Comparison of ENCODE assay signal across 8 cellular contexts in the genomic region with DNA sequence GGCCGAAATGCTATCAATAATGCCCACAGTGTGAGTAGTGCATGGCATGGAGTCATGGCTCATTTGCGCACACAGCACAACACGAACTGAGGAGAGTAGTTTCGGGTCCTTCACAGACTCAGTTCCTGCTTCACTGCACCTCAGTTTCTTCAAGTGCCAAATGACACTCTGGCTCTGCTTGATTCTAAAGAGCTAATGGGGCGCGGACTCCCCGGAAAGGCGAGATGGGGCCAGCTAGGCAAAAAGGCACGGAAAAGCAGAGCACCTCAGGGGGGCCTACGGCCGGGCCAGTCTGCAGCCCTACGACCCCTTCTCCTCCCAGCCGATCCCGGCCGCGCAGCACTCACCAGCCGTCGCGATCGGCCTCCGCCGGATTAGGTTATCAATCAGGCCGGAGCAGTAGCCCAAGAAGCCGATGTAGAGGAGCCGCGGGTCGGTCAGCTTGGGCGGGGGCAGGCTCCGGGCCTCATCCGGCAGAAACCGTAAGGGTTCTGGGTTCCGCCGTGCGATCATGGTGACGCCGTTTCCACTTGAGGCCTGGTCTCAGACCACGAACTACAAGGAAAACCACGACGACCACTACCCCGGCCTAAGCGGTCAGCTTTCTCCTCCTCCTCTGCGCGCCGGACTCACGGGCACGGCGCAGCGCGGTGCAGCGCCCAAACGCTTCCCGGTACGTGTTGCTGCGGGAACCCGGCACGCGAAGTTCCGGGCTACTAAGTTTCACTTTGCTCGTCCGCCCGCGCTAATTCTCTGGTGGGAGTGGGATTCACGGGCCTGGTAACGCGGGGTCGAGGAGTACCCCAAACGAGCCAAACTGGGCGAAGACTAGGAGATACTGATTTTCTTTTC. TPM values are rescaled to one million over a fixed set of nuclear protein-coding genes. Genes with fewer than 3 reads are reported as not detected.
A peak's percentile ranks its signal among the peaks of the same experiment; 100 is the strongest.
DNase-seq lines count a peak whose midpoint lies in the region; ATAC-seq and TF ChIP-seq lines count a peak whose summit lies in the region.

NDUFC2 (minus strand) TSS at position 631 of the 852 bp plus-strand sequence; CDS start at position 513, 118 bp downstream.

- POLR2A ChIA-PET in Caco-2 (lab: Charles Lee): interaction anchor here (0.5 to 1.9 kb wide), 5 partner anchors 11 to 413 kb away, joined by 3 to 12 read pairs (median 3); partner anchors contain the start of genes ALG8 and INTS4

- peak; percentile 84 for ATAC-seq in GM21381 (IDR thresholded peaks at IDR 0.05; ENCODE audit: unreplicated experiment)

- WGBS in esophagus, 2 donors: 0 to 1% methylated on average over 68 of the region's 68 CpGs

- H3K4me1 ChIP-seq in Caco-2: peaks cover 49% of the 10 kb centered on the region
- H3K4me1 ChIP-seq in HUES48 (ENCODE audit: control insufficient read depth, insufficient read depth, low read length): no peaks in the 10 kb centered on the region; the same call in 1 of the 2 replicates
- peaks cover 4 to 7% of the 10 kb centered on the region in 2 donors for H3K4me1 ChIP-seq in esophagus (ENCODE audit: control insufficient read depth in 2 of 2, insufficient read depth in 2 of 2, low read length in 1 of 2)
- peaks cover 13 to 14% of the 10 kb centered on the region in 2 donors for H3K4me1 ChIP-seq in mucosa of rectum (ENCODE audit: control insufficient read depth in 2 of 2, insufficient read depth in 2 of 2, low read length in 2 of 2)

- H3K9me3 Mint-ChIP-seq in Caco-2 (ENCODE audit: unreplicated experiment): peaks cover 13% of the 10 kb centered on the region
- no peaks in the 10 kb centered on the region for H3K9me3 Mint-ChIP-seq in activated T-cell treated with anti-CD3 and anti-CD28 coated beads, Interleukin-2, amount 50 U/mL, for 24 hours

- H3K9me3 ChIP-seq in Caco-2 (no peaks in the 10 kb centered on the region), HUES48 (ENCODE audit: control insufficient read depth, insufficient read depth, low read length) (no peaks in the 10 kb centered on the region), esophagus (ENCODE audit: control insufficient read depth in 2 of 2, insufficient read depth in 1 of 2, low read depth in 1 of 2, low read length in 1 of 2) (no peaks in the 10 kb centered on the region), mucosa of rectum (ENCODE audit: control insufficient read depth in 2 of 2, low read length in 2 of 2) (no peaks in the 10 kb centered on the region)

- no peak for TF ChIP-seq CTCF in Caco-2 (IDR thresholded peaks at IDR 0.05; ENCODE audit: insufficient read depth in 1 of 2, low read depth in 1 of 2, low read length in 1 of 2, severe bottlenecking in 1 of 2, unreplicated experiment in 1 of 2)

- H3K4me1 Mint-ChIP-seq in Caco-2 (ENCODE audit: low read depth, unreplicated experiment): peaks cover 37% of the 10 kb centered on the region
- H3K4me1 Mint-ChIP-seq in activated T-cell treated with anti-CD3 and anti-CD28 coated beads, Interleukin-2, amount 50 U/mL, for 24 hours (ENCODE audit: low read depth): peaks cover 53% of the 10 kb centered on the region

- peak within 1 kb of the TSS; percentile 88 for H3K27ac ChIP-seq in HUES48 (ENCODE audit: low read depth, low read length)
- H3K27ac ChIP-seq in esophagus (ENCODE audit: low read depth in 2 of 2, low read length in 1 of 2): peak within 1 kb of the TSS; percentile 89 to 90
- peak within 1 kb of the TSS; percentile 80 to 81 for H3K27ac ChIP-seq in mucosa of rectum (ENCODE audit: low read depth in 2 of 2, low read length in 2 of 2)

- intact Hi-C loops in Caco-2 (cut with micrococcal nuclease; ENCODE audit: unreplicated experiment): loop anchor here (1.0 to 5.0 kb wide), 5 partner anchors 11 to 108 kb away; partner anchors contain the start of genes ALG8, KCTD21, THRSP and USP35

- H3K27me3 Mint-ChIP-seq in Caco-2 (ENCODE audit: insufficient read depth, unreplicated experiment): no peaks in the 10 kb centered on the region
- H3K27me3 Mint-ChIP-seq in activated T-cell treated with anti-CD3 and anti-CD28 coated beads, Interleukin-2, amount 50 U/mL, for 24 hours: no peaks in the 10 kb centered on the region

- H3K27ac Mint-ChIP-seq in Caco-2 (ENCODE audit: unreplicated experiment): peak within 1 kb of the TSS; percentile 52
- peak within 1 kb of the TSS; percentile 91 for H3K27ac Mint-ChIP-seq in activated T-cell treated with anti-CD3 and anti-CD28 coated beads, Interleukin-2, amount 50 U/mL, for 24 hours

- H3K36me3 ChIP-seq in Caco-2 (ENCODE audit: control insufficient read depth, insufficient read depth, low read length) (peaks cover 4% of the 10 kb centered on the region; the same call in 1 of the 2 replicates), HUES48 (ENCODE audit: control insufficient read depth, insufficient read depth, low read length) (peaks cover 10% of the 10 kb centered on the region), esophagus (ENCODE audit: control insufficient read depth in 2 of 2, insufficient read depth in 2 of 2, low read length in 1 of 2) (no peaks in the 10 kb centered on the region), mucosa of rectum (ENCODE audit: control insufficient read depth in 2 of 2, insufficient read depth in 2 of 2, low read length in 2 of 2) (no peaks in the 10 kb centered on the region)

- DNase-seq in Caco-2: peak; percentile 87
- DNase-seq in OCI-M2 (lab: John Stamatoyannopoulos, UW; ENCODE audit: unreplicated experiment): peak; percentile 33
- peak; percentile 85 for DNase-seq in activated T-cell treated with anti-CD3 and anti-CD28 coated beads, Interleukin-2, amount 50 U/mL, for 24 hours
- DNase-seq in stimulated activated CD8-positive, alpha-beta memory T cell treated with anti-CD3 and anti-CD28 coated beads, Interleukin-4, amount 100 ng/mL, for 4 hours (ENCODE audit: low read depth in 2 of 2, low spot score in 1 of 2): peak; percentile 29 to 40

- BruUV-seq in Caco-2 (replicated peaks; lab: Mats Ljungman, UMichigan): TSS peak; percentile 69

- peak within 1 kb of the TSS; percentile 73 for H3K4me3 ChIP-seq in Caco-2 (ENCODE audit: low read depth, low read length)
- H3K4me3 ChIP-seq in HUES48 (ENCODE audit: low read depth, low read length): peak within 1 kb of the TSS; percentile 98
- peak within 1 kb of the TSS; percentile 97 for H3K4me3 ChIP-seq in esophagus (ENCODE audit: low read depth in 1 of 2, low read length in 2 of 2)
- peak within 1 kb of the TSS; percentile 94 to 95 for H3K4me3 ChIP-seq in mucosa of rectum (ENCODE audit: low read length in 2 of 2)

- H3K27me3 ChIP-seq in Caco-2 (replicated peaks; ENCODE audit: control insufficient read depth, insufficient read depth, low read length) (no peaks in the 10 kb centered on the region), HUES48 (ENCODE audit: control insufficient read depth, insufficient read depth, low read length) (no peaks in the 10 kb centered on the region), esophagus (ENCODE audit: control insufficient read depth in 1 of 2, insufficient read depth in 2 of 2, low read length in 2 of 2) (no peaks in the 10 kb centered on the region), mucosa of rectum (ENCODE audit: control insufficient read depth in 2 of 2, insufficient read depth in 2 of 2, low read length in 2 of 2) (no peaks in the 10 kb centered on the region)

- H3K9ac ChIP-seq in HUES48 (ENCODE audit: low read depth, low read length) (peak within 1 kb of the TSS; percentile 92), mucosa of rectum (ENCODE audit: low read depth in 1 of 2, low read length in 2 of 2) (peak within 1 kb of the TSS; percentile 90 to 95)

- peak within 1 kb of the TSS; percentile 76 for H3K4me3 Mint-ChIP-seq in Caco-2 (ENCODE audit: unreplicated experiment)
- peak within 1 kb of the TSS; percentile 91 for H3K4me3 Mint-ChIP-seq in activated T-cell treated with anti-CD3 and anti-CD28 coated beads, Interleukin-2, amount 50 U/mL, for 24 hours

- CTCF ChIA-PET in Caco-2 (lab: Charles Lee): interaction anchor here (0.6 to 3.0 kb wide), 9 partner anchors 9 to 85 kb away, joined by 3 to 26 read pairs (median 4); partner anchors contain the start of genes ALG8 and INTS4

- peaks cover 25% of the 10 kb centered on the region for H3K36me3 Mint-ChIP-seq in Caco-2 (ENCODE audit: insufficient read depth, unreplicated experiment)
- peaks cover 40% of the 10 kb centered on the region for H3K36me3 Mint-ChIP-seq in activated T-cell treated with anti-CD3 and anti-CD28 coated beads, Interleukin-2, amount 50 U/mL, for 24 hours (ENCODE audit: low read depth)

RNA-seq across cellular contexts. Expression of gene NDUFC2, which starts in this region (rescaled TPM):
- 732 and 805 TPM in 2 replicates for total RNA-seq in Caco-2 (2022)
- polyA plus RNA-seq in esophagus: 100 to 1,000 TPM in 1 of 2 donors, 10 to 100 TPM in 1; 50.9 to 140 TPM

Comparison
In these comparisons a context has a peak if more than half of its experiments do, and no peak if none do; other contexts are left out.
1. Peak in every context shown above with its lines: DNase-seq, ATAC-seq, H3K4me3 ChIP-seq and H3K27ac ChIP-seq.
2. DNase-seq: peak in every context shown above with its lines; median percentile 87 in Caco-2; 85 in activated T-cell treated with anti-CD3 and anti-CD28 coated beads, Interleukin-2, amount 50 U/mL, for 24 hours; 34 in stimulated activated CD8-positive, alpha-beta memory T cell treated with anti-CD3 and anti-CD28 coated beads, Interleukin-4, amount 100 ng/mL, for 4 hours; 33 in OCI-M2.